ENCODE assay signal across 10 cellular contexts in the genomic region with DNA sequence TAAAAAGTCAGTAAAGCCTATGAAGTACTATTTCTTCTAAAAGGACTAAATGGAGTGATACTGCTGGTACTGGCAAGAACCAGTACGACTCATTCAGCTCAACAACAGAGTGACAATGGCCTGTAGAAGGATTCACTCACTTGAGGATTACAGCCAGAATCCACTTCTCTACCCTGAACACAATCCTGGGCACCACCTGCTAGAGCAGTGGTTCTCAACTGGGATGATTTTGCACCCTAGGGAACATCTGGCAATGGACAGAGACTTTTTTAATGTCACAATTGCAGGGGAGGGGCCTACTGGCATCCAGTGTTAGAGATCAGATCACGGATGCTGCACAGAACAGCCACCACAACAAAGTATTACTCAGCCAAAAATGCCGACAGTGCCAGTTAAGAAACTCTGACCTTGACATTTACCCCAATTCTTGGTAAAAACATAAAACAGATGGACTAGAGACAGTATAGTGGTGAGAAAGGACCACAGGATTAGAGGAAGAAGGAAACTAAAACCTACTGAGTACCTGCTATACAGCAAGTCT. TPM values are rescaled to one million over a fixed set of nuclear protein-coding genes. Genes with fewer than 3 reads are reported as not detected.
A peak's percentile ranks its signal among the peaks of the same experiment; 100 is the strongest.
DNase-seq lines count a peak whose midpoint lies in the region; TF ChIP-seq lines count a peak whose summit lies in the region.
"Had no signal": no experiment of that assay in that cellular context is flagged by ENCODE, and none has a peak within 500 bp of the region (broad histone marks: within the 10 kb centered on the region; RNA-seq: fewer than 3 reads in every experiment).

No MANE protein-coding gene starts in this region.

- no peak overlapping the region for H2AFZ ChIP-seq in H9 (ENCODE audit: low read length)

- H3K9me3 ChIP-seq in H9 (ENCODE audit: control insufficient read depth, low read depth, low read length) (no peaks in the 10 kb centered on the region), colonic mucosa (no peaks in the 10 kb centered on the region)

- no peak overlapping the region for H3K18ac ChIP-seq in H9 (ENCODE audit: insufficient read length, low read depth, low read length)

- TF ChIP-seq CTCF in H9 (conservative IDR thresholded peaks at IDR 0.05) (no peak), colonic mucosa (IDR thresholded peaks at IDR 0.05) (no peak)

- H3K27ac Mint-ChIP-seq in H9, result peak overlapping the region in 2 of 3 experiments; percentile 15 to 72; a peak in 2 of 7 replicates
- peak overlapping the region; percentile 73 for H3K27ac Mint-ChIP-seq in activated CD4-positive, alpha-beta memory T cell treated with anti-CD3 and anti-CD28 coated beads, Interleukin-2, amount 10 ng/mL, durations not matched to agents 7 days and 5 days

- no peaks in the 10 kb centered on the region for H3K79me1 ChIP-seq in H9 (ENCODE audit: insufficient read depth, low read depth, low read length, poor library complexity, severe bottlenecking)

- peaks cover 0 to 9% (median 3%) of the 10 kb centered on the region in 3 experiments; a peak in 4 of 7 replicates for H3K36me3 Mint-ChIP-seq in H9 (ENCODE audit: insufficient read depth in 1 of 3, low read depth in 3 of 3)
- H3K36me3 Mint-ChIP-seq in activated CD4-positive, alpha-beta memory T cell treated with anti-CD3 and anti-CD28 coated beads, Interleukin-2, amount 10 ng/mL, durations not matched to agents 7 days and 5 days (ENCODE audit: low read depth), result peaks cover 2% of the 10 kb centered on the region

- no peak overlapping the region for H3K56ac ChIP-seq in H9 (ENCODE audit: insufficient read length, low read depth, low read length)

- no peak overlapping the region for H3K14ac ChIP-seq in H9 (ENCODE audit: insufficient read depth, low read length)

- no peak overlapping the region for H3K27ac ChIP-seq in H9 (ENCODE audit: insufficient read length, low read depth, low read length)
- no peak overlapping the region for H3K27ac ChIP-seq in colonic mucosa
- H3K27ac ChIP-seq: WERI-Rb-1 had no signal

- no peak overlapping the region for H2BK12ac ChIP-seq in H9 (ENCODE audit: insufficient read length, low read depth, low read length)

- CTCF ChIA-PET in activated CD4-positive, alpha-beta memory T cell treated with anti-CD3 and anti-CD28 coated beads, Interleukin-2, amount 10 ng/mL, durations not matched to agents 7 days and 5 days (lab: Charles Lee), result no interaction called here

- no peaks in the 10 kb centered on the region; a peak in 1 of 5 replicates for H3K9me3 Mint-ChIP-seq in H9
- no peaks in the 10 kb centered on the region for H3K9me3 Mint-ChIP-seq in activated CD4-positive, alpha-beta memory T cell treated with anti-CD3 and anti-CD28 coated beads, Interleukin-2, amount 10 ng/mL, durations not matched to agents 7 days and 5 days

- H2BK20ac ChIP-seq in H9 (ENCODE audit: low read depth, low read length, poor library complexity, severe bottlenecking), result no peak overlapping the region

- no peak overlapping the region for H2BK15ac ChIP-seq in H9 (ENCODE audit: low read depth, low read length)

- H3K4me1 Mint-ChIP-seq in H9, result peaks cover 33 to 39% of the 10 kb centered on the region in 2 experiments
- peaks cover 50% of the 10 kb centered on the region for H3K4me1 Mint-ChIP-seq in activated CD4-positive, alpha-beta memory T cell treated with anti-CD3 and anti-CD28 coated beads, Interleukin-2, amount 10 ng/mL, durations not matched to agents 7 days and 5 days

- peaks cover 16% of the 10 kb centered on the region for H3K27me3 Mint-ChIP-seq in H9 (ENCODE audit: low read depth)
- peaks cover 8% of the 10 kb centered on the region for H3K27me3 Mint-ChIP-seq in activated CD4-positive, alpha-beta memory T cell treated with anti-CD3 and anti-CD28 coated beads, Interleukin-2, amount 10 ng/mL, durations not matched to agents 7 days and 5 days

- no peak overlapping the region for H2BK120ac ChIP-seq in H9 (ENCODE audit: low read depth, low read length, poor library complexity, severe bottlenecking)

- peaks cover 4% of the 10 kb centered on the region for H3K23me2 ChIP-seq in H9 (ENCODE audit: insufficient read length, low read depth, low read length, poor library complexity, severe bottlenecking)

- H3K4me2 ChIP-seq in H9 (ENCODE audit: insufficient read depth, insufficient read length, low read length), result no peak overlapping the region

- H3K4me1 ChIP-seq in H9 (ENCODE audit: insufficient read depth, low read length) (peaks cover 3% of the 10 kb centered on the region; the same call in 1 of the 2 replicates), colonic mucosa (no peaks in the 10 kb centered on the region)

- no peak overlapping the region for H4K91ac ChIP-seq in H9 (ENCODE audit: insufficient read length, low read depth, low read length)

- H3K27me3 ChIP-seq in H9 (ENCODE audit: insufficient read depth, low read length), result no peaks in the 10 kb centered on the region
- H3K27me3 ChIP-seq in colonic mucosa, result no peaks in the 10 kb centered on the region

- H3K4me3 Mint-ChIP-seq in H9, result no peak overlapping the region; a peak in 1 of 5 replicates
- peak overlapping the region; percentile 5 for H3K4me3 Mint-ChIP-seq in activated CD4-positive, alpha-beta memory T cell treated with anti-CD3 and anti-CD28 coated beads, Interleukin-2, amount 10 ng/mL, durations not matched to agents 7 days and 5 days

- intact Hi-C loops in colonic mucosa (cut with DNase I), result no loop called here
- intact Hi-C loops in posterior vena cava (cut with DNase I), result loop anchor here in 1 of 2 donors (5.0 kb wide), 1 partner anchor 801 kb away; a partner anchor contains a TSS

- H4K20me1 ChIP-seq in H9 (ENCODE audit: control insufficient read depth, insufficient read depth, insufficient read length), result no peaks in the 10 kb centered on the region

- no peak overlapping the region for H3K4ac ChIP-seq in H9 (ENCODE audit: low read depth, low read length)

- DNase-seq in A172 (ENCODE audit: low spot score), result peak; percentile 57
- no peak for DNase-seq in H9
- DNase-seq in activated CD4-positive, alpha-beta memory T cell treated with anti-CD3 and anti-CD28 coated beads, Interleukin-2, amount 10 ng/mL, durations not matched to agents 7 days and 5 days, result peak; percentile 58
- peak; percentile 54 for DNase-seq in hepatic stellate cell (ENCODE audit: low spot score)
- no peak for DNase-seq in COLO829 (ENCODE audit: low spot score)
- DNase-seq in colonic mucosa, result no peak
- DNase-seq in NCI-H526 treated with DMSO at 0.1 percent for 48 hours (lab: John Stamatoyannopoulos, UW), result no peak
- DNase-seq in posterior vena cava (ENCODE audit: low spot score), result no peak
- DNase-seq: left cardiac atrium, WERI-Rb-1 had no signal

- H3K4me3 ChIP-seq in colonic mucosa, result no peak overlapping the region

- no peaks in the 10 kb centered on the region for H3K79me2 ChIP-seq in H9 (ENCODE audit: insufficient read depth, low read length)

- POLR2A ChIA-PET in activated CD4-positive, alpha-beta memory T cell treated with anti-CD3 and anti-CD28 coated beads, Interleukin-2, amount 10 ng/mL, durations not matched to agents 7 days and 5 days (lab: Charles Lee), result no interaction called here

- no peak overlapping the region for H4K8ac ChIP-seq in H9 (replicated peaks; ENCODE audit: insufficient read length, low read depth, low read length)

- H3K9ac ChIP-seq in H9 (ENCODE audit: extremely low read depth, insufficient read length, low read length), result no peak overlapping the region
- no peak overlapping the region for H3K9ac ChIP-seq in colonic mucosa (ENCODE audit: low read depth in 2 of 2, low read length in 2 of 2)

- H2BK5ac ChIP-seq in H9 (ENCODE audit: insufficient read length, low read length), result no peak overlapping the region

- no peak overlapping the region for H3T11ph ChIP-seq in H9 (ENCODE audit: low read length)

- H2AK5ac ChIP-seq in H9 (ENCODE audit: insufficient read length, low read length), result no peak overlapping the region

- H4K5ac ChIP-seq in H9 (ENCODE audit: insufficient read length, low read depth, low read length), result no peak overlapping the region

- no peak overlapping the region for H3K23ac ChIP-seq in H9 (ENCODE audit: insufficient read length, low read depth, low read length)

- no CpG with 5 or more reads among the region's 3 CpGs for WGBS in H9 (ENCODE audit: extremely low coverage, insufficient read length, low lambda C conversion rate)

- no peaks in the 10 kb centered on the region for H3K36me3 ChIP-seq in colonic mucosa

RNA-seq across cellular contexts. Expression of a gene that starts 5.0 kb away (rescaled TPM):
- total RNA-seq in A172 (2014; rRNA removed; shearing (Covaris generic)), result 30.4 and 33.9 TPM in 2 replicates
- 13.6 and 16.6 TPM in 2 replicates for total RNA-seq in H9 (2021)
- 1 to 10 TPM; 4.5 to 6.3 TPM for total RNA-seq in activated CD4-positive, alpha-beta memory T cell treated with anti-CD3 and anti-CD28 coated beads, Interleukin-2, amount 10 ng/mL, durations not matched to agents 7 days and 5 days
- total RNA-seq in colonic mucosa, result 1 to 10 TPM; 2.7 to 9.0 TPM
- total RNA-seq in posterior vena cava, result 10 to 100 TPM; 32.3 to 47.8 TPM

RNA-seq across cellular contexts. Expression of a gene that starts 49.6 kb away (rescaled TPM):
- total RNA-seq in A172 (2014; rRNA removed; shearing (Covaris generic)), result 27.4 and 31.3 TPM in 2 replicates
- total RNA-seq in H9 (2021) (18.6 and 19.3 TPM in 2 replicates), colonic mucosa (10 to 100 TPM in 1 of 2 donors, 1 to 10 TPM in 1; 4.7 to 10.7 TPM), posterior vena cava (1 to 10 TPM; 2.8 to 4.5 TPM)
- total RNA-seq in activated CD4-positive, alpha-beta memory T cell treated with anti-CD3 and anti-CD28 coated beads, Interleukin-2, amount 10 ng/mL, durations not matched to agents 7 days and 5 days, result 10 to 100 TPM; 14.8 TPM

RNA-seq across cellular contexts. Expression of a gene that starts 49.9 kb away (rescaled TPM):
- 139 and 142 TPM in 2 replicates for total RNA-seq in A172 (2014; rRNA removed; shearing (Covaris generic))
- total RNA-seq in H9 (2021), result 71.9 and 72.2 TPM in 2 replicates
- total RNA-seq in activated CD4-positive, alpha-beta memory T cell treated with anti-CD3 and anti-CD28 coated beads, Interleukin-2, amount 10 ng/mL, durations not matched to agents 7 days and 5 days, result 100 to 1,000 TPM; 115 to 118 TPM
- total RNA-seq in colonic mucosa, result 10 to 100 TPM; 75.4 to 87.3 TPM
- 10 to 100 TPM; 60.6 to 62.3 TPM for total RNA-seq in posterior vena cava

Comparison
In these comparisons a context has a peak if more than half of its experiments do, and no peak if none do; other contexts are left out.
1. DNase-seq: peak in A172 (single experiment), activated CD4-positive, alpha-beta memory T cell treated with anti-CD3 and anti-CD28 coated beads, Interleukin-2, amount 10 ng/mL, durations not matched to agents 7 days and 5 days (single experiment) and hepatic stellate cell (single experiment); none in H9 (single experiment), COLO829 (single experiment), colonic mucosa (single experiment), NCI-H526 treated with DMSO at 0.1 percent for 48 hours (single experiment) and posterior vena cava (single experiment).